Comparison of ENCODE assay signal across 19 cellular contexts in genomic region chr21:46596201-46596600, GRCh38. TPM values are rescaled to one million over a fixed set of nuclear protein-coding genes. Genes with fewer than 3 reads are reported as not detected.
A peak's percentile ranks its signal among the peaks of the same experiment; 100 is the strongest.
DNase-seq lines count a peak whose midpoint lies in the region; ATAC-seq and TF ChIP-seq lines count a peak whose summit lies in the region.
"Had no signal": no experiment of that assay in that cellular context is flagged by ENCODE, and none has a peak within 500 bp of the region (broad histone marks: within the 10 kb centered on the region; RNA-seq: fewer than 3 reads in every experiment).

No MANE protein-coding gene starts in this region.

- peaks cover 15% of the 10 kb centered on the region for H3K9me3 ChIP-seq in adipocyte (ENCODE audit: control insufficient read depth, low read length)
- no peaks in the 10 kb centered on the region for H3K9me3 ChIP-seq in osteoblast (ENCODE audit: low read depth, low read length)
- H3K9me3 ChIP-seq: BE2C had no signal

- peak overlapping the region in 6 of 10 donors; percentile 37 to 86 (median 62) for H3K27ac Mint-ChIP-seq in naive thymus-derived CD8-positive, alpha-beta T cell
- H3K27ac Mint-ChIP-seq: GM23338 had no signal

- H3K4me1 ChIP-seq in adipocyte (ENCODE audit: control insufficient read depth, insufficient read depth, low read length) (peaks cover 13% of the 10 kb centered on the region), osteoblast (ENCODE audit: insufficient read depth, low read length) (peaks cover 11% of the 10 kb centered on the region)
- H3K4me1 ChIP-seq: A549 had no signal

- no peak overlapping the region for H3K4me3 ChIP-seq in adipocyte (ENCODE audit: low read length)
- H3K4me3 ChIP-seq in osteoblast (ENCODE audit: insufficient read depth, low read length): no peak overlapping the region
- H3K4me3 ChIP-seq: A549, GM23338 had no signal

- peaks cover 0 to 40% (median 8%) of the 10 kb centered on the region in 9 donors for H3K9me3 Mint-ChIP-seq in naive thymus-derived CD8-positive, alpha-beta T cell

- ATAC-seq in naive thymus-derived CD8-positive, alpha-beta T cell: no peak
- no peak for ATAC-seq in HG03342 (IDR thresholded peaks at IDR 0.05; ENCODE audit: unreplicated experiment)
- no peak for ATAC-seq in HG02870 (IDR thresholded peaks at IDR 0.05; ENCODE audit: unreplicated experiment)
- ATAC-seq: A549, GM23338 had no signal

- no peak overlapping the region for H3K4me2 ChIP-seq in osteoblast (ENCODE audit: insufficient read depth, low read length)
- H3K4me2 ChIP-seq: A549, GM23338 had no signal

- POLR2A ChIA-PET in naive thymus-derived CD8-positive, alpha-beta T cell (lab: Charles Lee): interaction anchor here (1.0 to 7.0 kb wide), 8 partner anchors 9 to 81 kb away, joined by 3 to 46 read pairs (median 6); partner anchors contain the start of genes PRMT2 and S100B

- H3K27ac ChIP-seq in osteoblast (ENCODE audit: low read depth, low read length): no peak overlapping the region
- H3K27ac ChIP-seq: A549, C4-2B had no signal

- peaks cover 11 to 37% (median 26%) of the 10 kb centered on the region in 4 donors for H3K4me1 Mint-ChIP-seq in naive thymus-derived CD8-positive, alpha-beta T cell
- H3K4me1 Mint-ChIP-seq: GM23338 had no signal

- DNase-seq in GM13976 (ENCODE audit: low spot score) (peak; percentile 17), adipocyte (ENCODE audit: low read depth) (peak; percentile 65), osteoblast (ENCODE audit: insufficient read length, low spot score, missing footprints) (peak; percentile 8), RKO (ENCODE audit: low spot score) (no peak)
- no peak for DNase-seq in naive thymus-derived CD8-positive, alpha-beta T cell
- DNase-seq: BE2C; CD4-positive, alpha-beta memory T cell; COR-L47; DMS153; DND-41; GDM1; H7 had no signal

- no peak overlapping the region for H3K4me3 Mint-ChIP-seq in naive thymus-derived CD8-positive, alpha-beta T cell
- H3K4me3 Mint-ChIP-seq: CD4-positive, alpha-beta memory T cell; GM23338 had no signal

- H3K9ac ChIP-seq in adipocyte (ENCODE audit: low read length): no peak overlapping the region

- H3K27me3 Mint-ChIP-seq in naive thymus-derived CD8-positive, alpha-beta T cell: no peaks in the 10 kb centered on the region
- H3K27me3 Mint-ChIP-seq: CD4-positive, alpha-beta memory T cell had no signal

- in situ Hi-C loops in GM13976 (cut with MboI; ENCODE audit: low sequenced_read_pairs, unreplicated experiment): no loop called here

- H3K36me3 ChIP-seq in adipocyte (ENCODE audit: control insufficient read depth, insufficient read depth, low read length, severe bottlenecking) (no peaks in the 10 kb centered on the region), osteoblast (ENCODE audit: insufficient read depth, low read length) (no peaks in the 10 kb centered on the region)
- H3K36me3 ChIP-seq: BE2C had no signal

- no peak overlapping the region for H2AFZ ChIP-seq in osteoblast (ENCODE audit: low read length)
- H2AFZ ChIP-seq: GM23338 had no signal

- H3K27me3 ChIP-seq in adipocyte (replicated peaks; ENCODE audit: control insufficient read depth, insufficient read depth, low read length) (no peaks in the 10 kb centered on the region), osteoblast (ENCODE audit: insufficient read depth, low read length) (no peaks in the 10 kb centered on the region)
- H3K27me3 ChIP-seq: BE2C had no signal

- no peaks in the 10 kb centered on the region for H4K20me1 ChIP-seq in osteoblast (ENCODE audit: insufficient read depth, low read length)

- H3K36me3 Mint-ChIP-seq in naive thymus-derived CD8-positive, alpha-beta T cell: peaks cover 11 to 19% (median 15%) of the 10 kb centered on the region in 3 donors

- TF ChIP-seq CTCF in GM13976 (IDR thresholded peaks at IDR 0.05; ENCODE audit: borderline replicate concordance, control extremely low read depth, extremely low read depth, insufficient read depth, missing control alignments) (no peak), osteoblast (IDR thresholded peaks at IDR 0.05; ENCODE audit: extremely low read depth, low read depth, low read length) (no peak)

- no peaks in the 10 kb centered on the region for H3K79me2 ChIP-seq in osteoblast (ENCODE audit: insufficient read depth, low read length)

RNA-seq across cellular contexts. Expression of gene S100B, which starts 8.7 kb away (rescaled TPM):
- total RNA-seq in naive thymus-derived CD8-positive, alpha-beta T cell: 10 to 100 TPM; 73.4 to 73.5 TPM
- polyA plus RNA-seq in naive thymus-derived CD8-positive, alpha-beta T cell: 100 to 1,000 TPM in 2 of 3 donors, 10 to 100 TPM in 1; 92.4 to 271 (median 227) TPM
- 0.29 and 1.4 TPM in 2 replicates for total RNA-seq in osteoblast
- total RNA-seq: CD4-positive, alpha-beta memory T cell; HT1080 had no signal
- polyA plus RNA-seq: A549, AG04450 had no signal

RNA-seq across cellular contexts. Expression of gene PRMT2, which starts 39.3 kb away (rescaled TPM):
- total RNA-seq in naive thymus-derived CD8-positive, alpha-beta T cell: 100 to 1,000 TPM; 369 to 376 TPM
- polyA plus RNA-seq in naive thymus-derived CD8-positive, alpha-beta T cell: 100 to 1,000 TPM; 358 to 485 (median 396) TPM
- total RNA-seq in osteoblast: 134 and 136 TPM in 2 replicates

Comparison
In these comparisons a context has a peak if more than half of its experiments do, and no peak if none do; other contexts are left out.
1. DNase-seq: peak in GM13976 (single experiment), adipocyte (single experiment) and osteoblast (single experiment); none in naive thymus-derived CD8-positive, alpha-beta T cell (0 of 10) and RKO (single experiment).
2. RNA of gene S100B, which starts 8.7 kb away (total RNA-seq): 73.4 to 73.5 TPM in naive thymus-derived CD8-positive, alpha-beta T cell; 0.29 to 1.4 TPM in osteoblast; every median in the first group is over 10 times any median in the second.